ENCODE assay signal across 8 cellular contexts in genomic region chr9:92770005-92770995, GRCh38. TPM values are rescaled to one million over a fixed set of nuclear protein-coding genes. Genes with fewer than 3 reads are reported as not detected.
A peak's percentile ranks its signal among the peaks of the same experiment; 100 is the strongest.
DNase-seq lines count a peak whose midpoint lies in the region; ATAC-seq and TF ChIP-seq lines count a peak whose summit lies in the region.

No MANE protein-coding gene starts in this region.

- H3K9me3 ChIP-seq in OCI-LY7 (ENCODE audit: low read length) (no peaks in the 10 kb centered on the region), upper lobe of right lung (no peaks in the 10 kb centered on the region)

- H3K27ac Mint-ChIP-seq in activated naive CD4-positive, alpha-beta T cell treated with anti-CD3 and anti-CD28 coated beads for 36 hours, result peak overlapping the region; percentile 43

- TF ChIP-seq CTCF in OCI-LY7 (conservative IDR thresholded peaks at IDR 0.05; ENCODE audit: low read length) (no peak), foreskin keratinocyte (conservative IDR thresholded peaks at IDR 0.05) (peak; percentile 49), upper lobe of right lung (IDR thresholded peaks at IDR 0.05) (no peak)

- H2AFZ ChIP-seq in OCI-LY7 (ENCODE audit: low read length), result peak overlapping the region; percentile 79

- H3K4me3 ChIP-seq in OCI-LY7 (ENCODE audit: low read depth, low read length, poor library complexity, severe bottlenecking) (no peak overlapping the region), upper lobe of right lung (no peak overlapping the region)

- H3K4me2 ChIP-seq in OCI-LY7 (ENCODE audit: low read length), result peak overlapping the region; percentile 31; the same call in 1 of the 2 replicates

- intact Hi-C loops in activated naive CD4-positive, alpha-beta T cell treated with anti-CD3 and anti-CD28 coated beads for 36 hours (cut with micrococcal nuclease), result no loop called here
- intact Hi-C loops in OCI-LY7 (cut with micrococcal nuclease; ENCODE audit: unreplicated experiment) (no loop called here), upper lobe of right lung (cut with DNase I) (no loop called here)

- H3K9me3 Mint-ChIP-seq in activated naive CD4-positive, alpha-beta T cell treated with anti-CD3 and anti-CD28 coated beads for 36 hours, result no peaks in the 10 kb centered on the region

- H3K9me2 ChIP-seq in OCI-LY7 (ENCODE audit: insufficient read depth, low read length), result no peaks in the 10 kb centered on the region

- H3K27ac ChIP-seq in OCI-LY7 (ENCODE audit: low read depth, low read length, poor library complexity, severe bottlenecking), result peak overlapping the region; percentile 10
- peak overlapping the region; percentile 93 for H3K27ac ChIP-seq in foreskin keratinocyte
- peak overlapping the region; percentile 60 for H3K27ac ChIP-seq in upper lobe of right lung

- ATAC-seq in foreskin keratinocyte (peak; percentile 87), upper lobe of right lung (peak; percentile 71)

- H3K79me2 ChIP-seq in OCI-LY7 (ENCODE audit: insufficient read depth, low read depth, low read length), result no peaks in the 10 kb centered on the region

- POLR2A ChIA-PET in OCI-LY7 (lab: Charles Lee), result interaction anchor here (0.8 kb wide), 1 partner anchor 52 kb away, joined by 3 read pairs; no protein-coding TSS in a partner anchor

- peaks cover 20% of the 10 kb centered on the region for H3K4me1 Mint-ChIP-seq in activated naive CD4-positive, alpha-beta T cell treated with anti-CD3 and anti-CD28 coated beads for 36 hours (ENCODE audit: low read depth)

- CTCF ChIA-PET in activated naive CD4-positive, alpha-beta T cell treated with anti-CD3 and anti-CD28 coated beads for 36 hours (lab: Charles Lee), result interaction anchor here (1.3 kb wide), 1 partner anchor 630 kb away, joined by 3 read pairs; no protein-coding TSS in a partner anchor
- CTCF ChIA-PET in OCI-LY7 (lab: Charles Lee; ENCODE audit: unreplicated experiment), result interaction anchor here (1.5 kb wide), 2 partner anchors 41 to 53 kb away, joined by 4 to 8 read pairs; no protein-coding TSS in a partner anchor

- no peaks in the 10 kb centered on the region for H4K20me1 ChIP-seq in OCI-LY7 (ENCODE audit: insufficient read depth, low read length)

- no TSS peak for BruUV-seq in OCI-LY7 (replicated peaks; lab: Mats Ljungman, UMichigan)

- no peak overlapping the region for H3K4me3 Mint-ChIP-seq in activated naive CD4-positive, alpha-beta T cell treated with anti-CD3 and anti-CD28 coated beads for 36 hours

- no peaks in the 10 kb centered on the region for H3K36me3 Mint-ChIP-seq in activated naive CD4-positive, alpha-beta T cell treated with anti-CD3 and anti-CD28 coated beads for 36 hours (ENCODE audit: low read depth)

- H3K4me1 ChIP-seq in OCI-LY7 (ENCODE audit: insufficient read depth, low read length, poor library complexity, severe bottlenecking) (peaks cover 24% of the 10 kb centered on the region), foreskin keratinocyte (peaks cover 22% of the 10 kb centered on the region), upper lobe of right lung (peaks cover 6% of the 10 kb centered on the region)

- no peaks in the 10 kb centered on the region for H3K27me3 Mint-ChIP-seq in activated naive CD4-positive, alpha-beta T cell treated with anti-CD3 and anti-CD28 coated beads for 36 hours (ENCODE audit: low read depth)

- no peaks in the 10 kb centered on the region for H3K27me3 ChIP-seq in foreskin keratinocyte
- H3K27me3 ChIP-seq in upper lobe of right lung, result no peaks in the 10 kb centered on the region

- H3K36me3 ChIP-seq in OCI-LY7 (ENCODE audit: insufficient read depth, low read length) (no peaks in the 10 kb centered on the region), upper lobe of right lung (no peaks in the 10 kb centered on the region)

- DNase-seq in activated naive CD4-positive, alpha-beta T cell treated with anti-CD3 and anti-CD28 coated beads for 36 hours, result peak; percentile 30
- no peak for DNase-seq in activated naive CD4-positive, alpha-beta T cell (lab: John Stamatoyannopoulos, UW)
- DNase-seq in OCI-LY7 (ENCODE audit: low spot score) (peak; percentile 56), foreskin keratinocyte (peak; percentile 99), upper lobe of right lung (no peak), NCI-H226 (no peak), hepatic stellate cell (ENCODE audit: low spot score) (no peak)
- no peak for DNase-seq in activated effector memory CD4-positive, alpha-beta T cell treated with Interleukin-2 at 50 U/mL for 16 hours

RNA-seq across cellular contexts. Expression of gene BICD2, which starts 5.7 kb away (rescaled TPM):
- total RNA-seq in activated naive CD4-positive, alpha-beta T cell treated with anti-CD3 and anti-CD28 coated beads for 36 hours, result 10 to 100 TPM; 11.2 to 12.0 TPM
- 71.0 and 71.7 TPM in 2 replicates for total RNA-seq in OCI-LY7 (2014; rRNA removed; shearing (Covaris generic))
- total RNA-seq in OCI-LY7 (2022), result 46.5 and 53.9 TPM in 2 replicates
- 60.0 and 66.3 TPM in 2 replicates for total RNA-seq in foreskin keratinocyte
- 19.3 and 24.2 TPM in 2 replicates for polyA plus RNA-seq in foreskin keratinocyte
- 38.6 TPM for total RNA-seq in upper lobe of right lung

Comparison
In these comparisons a context has a peak if more than half of its experiments do, and no peak if none do; other contexts are left out.
1. DNase-seq: peak in activated naive CD4-positive, alpha-beta T cell treated with anti-CD3 and anti-CD28 coated beads for 36 hours (single experiment), OCI-LY7 (single experiment) and foreskin keratinocyte (2 of 2); none in activated naive CD4-positive, alpha-beta T cell (0 of 4), upper lobe of right lung (single experiment), NCI-H226 (single experiment), activated effector memory CD4-positive, alpha-beta T cell treated with Interleukin-2 at 50 U/mL for 16 hours (single experiment) and hepatic stellate cell (single experiment).
2. H3K27ac ChIP-seq: peak in every context shown above with its lines; median percentile 93 in foreskin keratinocyte; 60 in upper lobe of right lung; 10 in OCI-LY7.